In genomic region chr9:117644607-117645244, GRCh38 we compare ENCODE assay signal across 8 cellular contexts. TPM values are rescaled to one million over a fixed set of nuclear protein-coding genes. Genes with fewer than 3 reads are reported as not detected.
A peak's percentile ranks its signal among the peaks of the same experiment; 100 is the strongest.
DNase-seq lines count a peak whose midpoint lies in the region; ATAC-seq and TF ChIP-seq lines count a peak whose summit lies in the region.

No MANE protein-coding gene starts in this region.

- H3K36me3 ChIP-seq in RWPE2 (ENCODE audit: low read depth) (no peaks in the 10 kb centered on the region), upper lobe of left lung (no peaks in the 10 kb centered on the region)

- no peaks in the 10 kb centered on the region for H3K4me1 ChIP-seq in RWPE2 (ENCODE audit: insufficient read depth, poor library complexity, severe bottlenecking)
- peaks cover 11 to 14% (median 12%) of the 10 kb centered on the region in 4 donors for H3K4me1 ChIP-seq in upper lobe of left lung

- no peak overlapping the region for H3K4me3 ChIP-seq in RWPE2 (ENCODE audit: severe bottlenecking)
- H3K4me3 ChIP-seq in upper lobe of left lung: peak overlapping the region in 2 of 4 donors; percentile 19 to 33

- H3K27ac ChIP-seq in RWPE2 (ENCODE audit: poor library complexity, severe bottlenecking): no peak overlapping the region
- H3K27ac ChIP-seq in upper lobe of left lung: peak overlapping the region in 2 of 4 donors; percentile 1 to 12

- TF ChIP-seq CTCF in RWPE2 (IDR thresholded peaks at IDR 0.05; ENCODE audit: poor library complexity, severe bottlenecking) (peak; percentile 95), osteocyte (IDR thresholded peaks at IDR 0.05) (peak; percentile 97), upper lobe of left lung (IDR thresholded peaks at IDR 0.05) (peak; percentile 87 to 92 (median 91))

- H3K4me3 Mint-ChIP-seq in activated naive CD4-positive, alpha-beta T cell treated with anti-CD3 and anti-CD28 coated beads, Interleukin-2, amount 10 ng/mL, durations not matched to agents 7 days and 5 days: no peak overlapping the region
- H3K4me3 Mint-ChIP-seq in osteocyte (ENCODE audit: unreplicated experiment): peak overlapping the region; percentile 57

- H3K9me3 ChIP-seq in RWPE2 (ENCODE audit: severe bottlenecking) (no peaks in the 10 kb centered on the region), upper lobe of left lung (no peaks in the 10 kb centered on the region)

- H3K27ac Mint-ChIP-seq in activated naive CD4-positive, alpha-beta T cell treated with anti-CD3 and anti-CD28 coated beads, Interleukin-2, amount 10 ng/mL, durations not matched to agents 7 days and 5 days: no peak overlapping the region
- H3K27ac Mint-ChIP-seq in osteocyte (ENCODE audit: unreplicated experiment): no peak overlapping the region

- no peaks in the 10 kb centered on the region for H3K9me3 Mint-ChIP-seq in activated naive CD4-positive, alpha-beta T cell treated with anti-CD3 and anti-CD28 coated beads, Interleukin-2, amount 10 ng/mL, durations not matched to agents 7 days and 5 days
- H3K9me3 Mint-ChIP-seq in osteocyte (ENCODE audit: unreplicated experiment): no peaks in the 10 kb centered on the region

- DNase-seq in GM04503 (ENCODE audit: low read depth) (peak; percentile 21), HCEC 1CT (peak; percentile 30), M059J (ENCODE audit: low read depth) (peak; percentile 60), RWPE2 (ENCODE audit: low spot score) (no peak), glomerular endothelial cell (ENCODE audit: extremely low read depth, low read depth, low spot score) (peak; percentile 61), osteocyte (ENCODE audit: extremely low spot score, unreplicated experiment) (peak; percentile 87), upper lobe of left lung (peak in 1 of 2 donors; percentile 71)
- peak; percentile 74 for DNase-seq in activated naive CD4-positive, alpha-beta T cell treated with anti-CD3 and anti-CD28 coated beads, Interleukin-2, amount 10 ng/mL, durations not matched to agents 7 days and 5 days

- TF ChIP-seq POLR2A in upper lobe of left lung (IDR thresholded peaks at IDR 0.05): no peak

- peaks cover 25% of the 10 kb centered on the region for H3K27me3 ChIP-seq in RWPE2 (ENCODE audit: insufficient read depth, poor library complexity, severe bottlenecking)
- H3K27me3 ChIP-seq in upper lobe of left lung: no peaks in the 10 kb centered on the region

- TF ChIP-seq EP300 in upper lobe of left lung (IDR thresholded peaks at IDR 0.05): no peak

- peaks cover 18% of the 10 kb centered on the region for H3K27me3 Mint-ChIP-seq in activated naive CD4-positive, alpha-beta T cell treated with anti-CD3 and anti-CD28 coated beads, Interleukin-2, amount 10 ng/mL, durations not matched to agents 7 days and 5 days
- peaks cover 25% of the 10 kb centered on the region for H3K27me3 Mint-ChIP-seq in osteocyte (ENCODE audit: unreplicated experiment)

- CTCF ChIA-PET in activated naive CD4-positive, alpha-beta T cell treated with anti-CD3 and anti-CD28 coated beads, Interleukin-2, amount 10 ng/mL, durations not matched to agents 7 days and 5 days (lab: Charles Lee): no interaction called here

- H3K36me3 Mint-ChIP-seq in activated naive CD4-positive, alpha-beta T cell treated with anti-CD3 and anti-CD28 coated beads, Interleukin-2, amount 10 ng/mL, durations not matched to agents 7 days and 5 days: no peaks in the 10 kb centered on the region
- no peaks in the 10 kb centered on the region for H3K36me3 Mint-ChIP-seq in osteocyte (ENCODE audit: unreplicated experiment)

- H3K4me1 Mint-ChIP-seq in activated naive CD4-positive, alpha-beta T cell treated with anti-CD3 and anti-CD28 coated beads, Interleukin-2, amount 10 ng/mL, durations not matched to agents 7 days and 5 days: peaks cover 8% of the 10 kb centered on the region
- H3K4me1 Mint-ChIP-seq in osteocyte (ENCODE audit: unreplicated experiment): peaks cover 16% of the 10 kb centered on the region

- ATAC-seq in RWPE2 (ENCODE audit: low read depth): peak; percentile 67
- ATAC-seq in upper lobe of left lung (ENCODE audit: low FRiP score in 2 of 2): peak; percentile 83 to 94

- WGBS in upper lobe of left lung, 2 donors: 3 to 4% methylated on average over 10 of the region's 10 CpGs

RNA-seq across cellular contexts. Expression of gene TLR4, which starts 59.5 kb away (rescaled TPM):
- total RNA-seq in M059J (2014; rRNA removed; shearing (Covaris generic)): 12.5 and 16.9 TPM in 2 replicates
- total RNA-seq in glomerular endothelial cell: 38.6 and 38.8 TPM in 2 replicates
- total RNA-seq in osteocyte: 28.9 and 30.5 TPM in 2 replicates
- total RNA-seq in upper lobe of left lung: 10 to 100 TPM; 34.2 to 57.0 (median 44.0) TPM
